Comparison of ENCODE assay signal across 16 cellular contexts in genomic region chr4:177047851-177048174, GRCh38.
DNase-seq lines count a peak whose midpoint lies in the region; TF ChIP-seq lines count a peak whose summit lies in the region.
"Had no signal": no experiment of that assay in that cellular context is flagged by ENCODE, and none has a peak within 500 bp of the region (broad histone marks: within the 10 kb centered on the region; RNA-seq: fewer than 3 reads in every experiment).

No MANE protein-coding gene starts in this region.

- DNase-seq in AG08396 (ENCODE audit: low spot score) = peak; percentile 4
- peak; percentile 36 for DNase-seq in HCEC 1CT
- DNase-seq in astrocyte of the spinal cord (ENCODE audit: low read depth, low spot score) = peak; percentile 28
- DNase-seq in iris pigment epithelial cell (ENCODE audit: low read depth) = peak; percentile 24
- no peak for DNase-seq in activated naive CD4-positive, alpha-beta T cell treated with anti-CD3 and anti-CD28 coated beads, Interleukin-2, amount 50 U/mL, for 16 hours
- DNase-seq in suprapubic skin (ENCODE audit: low spot score in 2 of 2) = no peak
- DNase-seq in effector CD8-positive, alpha-beta T cell (lab: John Stamatoyannopoulos, UW) = no peak
- DNase-seq in activated naive CD4-positive, alpha-beta T cell (lab: John Stamatoyannopoulos, UW) = no peak
- DNase-seq: activated CD4-positive, alpha-beta T cell treated with anti-CD3 and anti-CD28 coated beads for 1 hour; NCI-H187; SHP77 treated with DMSO at 0.1 percent for 48 hours had no signal

- H3K9me3 ChIP-seq in suprapubic skin = no peaks in the 10 kb centered on the region
- H3K9me3 ChIP-seq: heart left ventricle, upper lobe of right lung had no signal

- in situ Hi-C loops in astrocyte of the spinal cord (cut with HindIII; ENCODE audit: low sequenced_read_pairs) = no loop called here

- TF ChIP-seq POLR2A in suprapubic skin (IDR thresholded peaks at IDR 0.05) = no peak

- no peak overlapping the region for H3K27ac ChIP-seq in suprapubic skin
- H3K27ac ChIP-seq: C4-2B, heart left ventricle, parathyroid adenoma, upper lobe of right lung had no signal

- H3K36me3 ChIP-seq in suprapubic skin = no peaks in the 10 kb centered on the region
- H3K36me3 ChIP-seq: heart left ventricle, upper lobe of right lung had no signal

- TF ChIP-seq EP300 in suprapubic skin (IDR thresholded peaks at IDR 0.05) = no peak

- no peaks in the 10 kb centered on the region for H3K27me3 ChIP-seq in suprapubic skin
- H3K27me3 ChIP-seq: upper lobe of right lung had no signal

- H3K4me1 ChIP-seq in suprapubic skin = no peaks in the 10 kb centered on the region
- H3K4me1 ChIP-seq: heart left ventricle, parathyroid adenoma had no signal

- H3K4me3 ChIP-seq in astrocyte of the spinal cord (ENCODE audit: low read depth, low read length) (no peak overlapping the region), suprapubic skin (no peak overlapping the region)
- H3K4me3 ChIP-seq: heart left ventricle, K562, upper lobe of right lung had no signal

- WGBS in suprapubic skin = 6% methylated on average over 1 of the region's 1 CpG

- TF ChIP-seq CTCF in astrocyte of the spinal cord (IDR thresholded peaks at IDR 0.05; ENCODE audit: low read depth, low read length) (no peak), suprapubic skin (IDR thresholded peaks at IDR 0.05) (no peak)

Comparison
In these comparisons a context has a peak if more than half of its experiments do, and no peak if none do; other contexts are left out.
1. DNase-seq: peak in AG08396 (single experiment), HCEC 1CT (single experiment), astrocyte of the spinal cord (single experiment) and iris pigment epithelial cell (single experiment); none in activated naive CD4-positive, alpha-beta T cell treated with anti-CD3 and anti-CD28 coated beads, Interleukin-2, amount 50 U/mL, for 16 hours (single experiment), suprapubic skin (0 of 2), effector CD8-positive, alpha-beta T cell (single experiment) and activated naive CD4-positive, alpha-beta T cell (0 of 4).